In genomic region chr14:70073924-70074566, GRCh38 we compare ENCODE assay signal across 8 cellular contexts.
DNase-seq lines count a peak whose midpoint lies in the region; ATAC-seq and TF ChIP-seq lines count a peak whose summit lies in the region.

No MANE protein-coding gene starts in this region.

- H3K4me3 ChIP-seq in CD4-positive, alpha-beta memory T cell (ENCODE audit: low read length in 2 of 2): no peak overlapping the region

- DNase-seq in CD4-positive, alpha-beta memory T cell: peak in 3 of 5 donors; percentile 4 to 10 (median 7)
- DNase-seq in HEK293T (ENCODE audit: extremely low spot score) (peak; percentile 83), NCI-H774 (lab: John Stamatoyannopoulos, UW) (peak; percentile 24), foreskin melanocyte (peak; percentile 24), posterior vena cava (ENCODE audit: low spot score) (peak; percentile 83)
- DNase-seq in activated T-cell treated with anti-CD3 and anti-CD28 coated beads, Interleukin-2, amount 50 U/mL, for 1 hour: peak; percentile 18

- intact Hi-C loops in CD4-positive, alpha-beta memory T cell (cut with micrococcal nuclease): no loop called here
- intact Hi-C loops in posterior vena cava (cut with DNase I): no loop called here

- H3K27me3 Mint-ChIP-seq in CD4-positive, alpha-beta memory T cell: peaks cover 8 to 24% of the 10 kb centered on the region in 2 donors

- H3K36me3 Mint-ChIP-seq in CD4-positive, alpha-beta memory T cell: no peaks in the 10 kb centered on the region

- no peaks in the 10 kb centered on the region for H3K9me3 Mint-ChIP-seq in CD4-positive, alpha-beta memory T cell

- no peaks in the 10 kb centered on the region for H3K9me3 ChIP-seq in CD4-positive, alpha-beta memory T cell (ENCODE audit: control insufficient read depth in 1 of 2, low read length in 2 of 2)

- no peak overlapping the region for H3K27ac Mint-ChIP-seq in CD4-positive, alpha-beta memory T cell

- no peaks in the 10 kb centered on the region for H3K36me3 ChIP-seq in CD4-positive, alpha-beta memory T cell (ENCODE audit: insufficient read depth, low read length)

- H3K4me3 Mint-ChIP-seq in CD4-positive, alpha-beta memory T cell: no peak overlapping the region

- POLR2A ChIA-PET in CD4-positive, alpha-beta memory T cell (lab: Charles Lee; ENCODE audit: partially characterized antibody): no interaction called here
- POLR2A ChIA-PET in HEK293T (lab: Yijun Ruan, JAX): interaction anchor here (1.2 kb wide), 1 partner anchor 194 kb away, joined by 5 read pairs; the partner anchor contains the start of gene SMOC1

- ATAC-seq in GM19395 (IDR thresholded peaks at IDR 0.05; ENCODE audit: unreplicated experiment) (no peak), HG03139 (IDR thresholded peaks at IDR 0.05; ENCODE audit: unreplicated experiment) (no peak)

- no peaks in the 10 kb centered on the region for H3K4me1 Mint-ChIP-seq in CD4-positive, alpha-beta memory T cell

- CTCF ChIA-PET in CD4-positive, alpha-beta memory T cell (lab: Charles Lee; ENCODE audit: partially characterized antibody): interaction anchor here (1.2 kb wide), 1 partner anchor 256 kb away, joined by 5 read pairs; no protein-coding TSS in a partner anchor
- CTCF ChIA-PET in HEK293T (lab: Yijun Ruan, JAX): interaction anchor here (0.5 to 3.6 kb wide), 11 partner anchors 9 to 283 kb away, joined by 3 to 22 read pairs (median 6); no protein-coding TSS in a partner anchor

- H3K4me1 ChIP-seq in CD4-positive, alpha-beta memory T cell (ENCODE audit: insufficient read depth, low read length): no peaks in the 10 kb centered on the region

- no peaks in the 10 kb centered on the region for H3K27me3 ChIP-seq in CD4-positive, alpha-beta memory T cell (ENCODE audit: insufficient read depth, low read length)

- H3K27ac ChIP-seq in CD4-positive, alpha-beta memory T cell (ENCODE audit: low read depth, low read length): no peak overlapping the region

TF ChIP-seq in HEK293T, 16 proteins besides CTCF, POLR2A, EP300 and RAD21:
- TF ChIP-seq ELF4 (IDR thresholded peaks at IDR 0.05): no peak
- TF ChIP-seq SP1 (IDR thresholded peaks at IDR 0.05): no peak
- TF ChIP-seq ZNF384 (IDR thresholded peaks at IDR 0.05): no peak
- no peak for TF ChIP-seq L3MBTL2 (conservative IDR thresholded peaks at IDR 0.05)
- TF ChIP-seq FOXA1 (IDR thresholded peaks at IDR 0.05): no peak
- no peak for TF ChIP-seq FOXK2 (IDR thresholded peaks at IDR 0.05)
- no peak for TF ChIP-seq LEF1 (IDR thresholded peaks at IDR 0.05; ENCODE audit: borderline replicate concordance)
- no peak for TF ChIP-seq SUZ12 (IDR thresholded peaks at IDR 0.05)
- no peak for TF ChIP-seq TARDBP (IDR thresholded peaks at IDR 0.05)
- no peak for TF ChIP-seq PKNOX1 (IDR thresholded peaks at IDR 0.05)
- no peak for TF ChIP-seq FOXM1 (IDR thresholded peaks at IDR 0.05; ENCODE audit: borderline replicate concordance)
- TF ChIP-seq BHLHE40 (IDR thresholded peaks at IDR 0.05; ENCODE audit: borderline replicate concordance): no peak
- no peak for TF ChIP-seq ARNT (IDR thresholded peaks at IDR 0.05)
- TF ChIP-seq HDGF (IDR thresholded peaks at IDR 0.05; ENCODE audit: borderline replicate concordance): no peak
- TF ChIP-seq CTBP1 (IDR thresholded peaks at IDR 0.05; ENCODE audit: borderline replicate concordance): no peak

Comparison
In these comparisons a context has a peak if more than half of its experiments do, and no peak if none do; other contexts are left out.
1. DNase-seq: peak in every context shown above with its lines; median percentile 83 in HEK293T; 83 in posterior vena cava; 24 in NCI-H774; 24 in foreskin melanocyte; 18 in activated T-cell treated with anti-CD3 and anti-CD28 coated beads, Interleukin-2, amount 50 U/mL, for 1 hour; 7 in CD4-positive, alpha-beta memory T cell.